Comparison of ENCODE assay signal across 21 cellular contexts in the genomic region with DNA sequence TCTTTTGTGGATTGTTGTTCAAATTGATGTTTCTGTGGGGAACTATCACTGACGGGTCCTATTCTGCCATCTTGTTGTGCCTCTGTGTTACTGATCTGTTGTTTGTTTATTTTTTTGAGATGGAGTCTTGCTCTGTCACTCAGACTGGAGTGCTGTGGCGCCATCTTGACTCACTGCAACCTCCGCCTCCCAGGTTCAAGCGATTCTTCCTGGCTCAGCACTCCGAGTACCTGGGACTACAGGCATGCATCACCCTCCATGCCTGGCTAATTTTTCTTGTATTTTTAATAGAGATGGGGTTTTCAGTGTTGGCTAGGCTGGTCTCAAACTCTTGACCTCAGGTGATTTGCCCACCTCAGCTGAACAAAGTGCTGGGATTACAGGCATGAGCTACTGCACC. TPM values are rescaled to one million over a fixed set of nuclear protein-coding genes. Genes with fewer than 3 reads are reported as not detected.
A peak's percentile ranks its signal among the peaks of the same experiment; 100 is the strongest.
DNase-seq lines count a peak whose midpoint lies in the region; ATAC-seq and TF ChIP-seq lines count a peak whose summit lies in the region.
"Had no signal": no experiment of that assay in that cellular context is flagged by ENCODE, and none has a peak within 500 bp of the region (broad histone marks: within the 10 kb centered on the region; RNA-seq: fewer than 3 reads in every experiment).

No MANE protein-coding gene starts in this region.

- ATAC-seq in Right ventricle myocardium superior (ENCODE audit: poor library complexity) = no peak

- H3K36me3 Mint-ChIP-seq in T-helper 2 cell treated with Interferon-gamma antibody and Interleukin-4, amounts not matched to agents 5 μg/mL and 100 μg/mL, for 36 hours (ENCODE audit: low read depth) = peaks cover 11% of the 10 kb centered on the region
- H3K36me3 Mint-ChIP-seq in neural crest cell (ENCODE audit: low read depth) = peaks cover 16% of the 10 kb centered on the region
- H3K36me3 Mint-ChIP-seq: CD14-positive monocyte had no signal

- H3K27ac Mint-ChIP-seq in T-helper 2 cell treated with Interferon-gamma antibody and Interleukin-4, amounts not matched to agents 5 μg/mL and 100 μg/mL, for 36 hours = peak overlapping the region; percentile 7
- H3K27ac Mint-ChIP-seq in neural crest cell (ENCODE audit: unreplicated experiment) = peak overlapping the region; percentile 8
- H3K27ac Mint-ChIP-seq: CD4-positive, CD25-positive, alpha-beta regulatory T cell had no signal

- no peaks in the 10 kb centered on the region for H3K9me3 Mint-ChIP-seq in T-helper 2 cell treated with Interferon-gamma antibody and Interleukin-4, amounts not matched to agents 5 μg/mL and 100 μg/mL, for 36 hours
- peaks cover 4% of the 10 kb centered on the region for H3K9me3 Mint-ChIP-seq in neural crest cell
- H3K9me3 Mint-ChIP-seq: CD4-positive, alpha-beta memory T cell; CD4-positive, CD25-positive, alpha-beta regulatory T cell; CD8-positive, alpha-beta memory T cell had no signal

- intact Hi-C loops in cardiac septum (cut with DNase I) (loop anchor here (2.0 kb wide), 1 partner anchor 221 kb away; no protein-coding TSS in a partner anchor), Right ventricle myocardium superior (cut with DNase I) (no loop called here)

- no peak overlapping the region for H3K4me3 Mint-ChIP-seq in T-helper 2 cell treated with Interferon-gamma antibody and Interleukin-4, amounts not matched to agents 5 μg/mL and 100 μg/mL, for 36 hours
- H3K4me3 Mint-ChIP-seq in neural crest cell = no peak overlapping the region
- H3K4me3 Mint-ChIP-seq: CD14-positive monocyte; CD4-positive, alpha-beta memory T cell; CD4-positive, CD25-positive, alpha-beta regulatory T cell; CD8-positive, alpha-beta memory T cell had no signal

- no peak for TF ChIP-seq CTCF in neural crest cell (conservative IDR thresholded peaks at IDR 0.05)

- H3K4me1 Mint-ChIP-seq in T-helper 2 cell treated with Interferon-gamma antibody and Interleukin-4, amounts not matched to agents 5 μg/mL and 100 μg/mL, for 36 hours (ENCODE audit: low read depth) = peaks cover 5% of the 10 kb centered on the region
- no peaks in the 10 kb centered on the region for H3K4me1 Mint-ChIP-seq in neural crest cell
- H3K4me1 Mint-ChIP-seq: CD8-positive, alpha-beta memory T cell had no signal

- no peak for DNase-seq in T-helper 2 cell treated with Interferon-gamma antibody and Interleukin-4, amounts not matched to agents 5 μg/mL and 100 μg/mL, for 36 hours (ENCODE audit: low spot score)
- DNase-seq in T-helper 2 cell (no peak), cardiac septum (ENCODE audit: low spot score) (peak; percentile 15), Right ventricle myocardium superior (no peak), neural crest cell (ENCODE audit: low read depth, low spot score) (no peak), A172 (ENCODE audit: low spot score) (no peak)
- DNase-seq: ACHN; BE2C; C1 segment of cervical spinal cord; CD4-positive, alpha-beta memory T cell; CD4-positive, CD25-positive, alpha-beta regulatory T cell; CD8-positive, alpha-beta memory T cell; COR-L47; DMS 273 treated with DMSO at 0.1 percent for 48 hours; DMS153; DMS53; DMS79; DND-41; EL; GDM1 had no signal

- no peaks in the 10 kb centered on the region for H3K27me3 Mint-ChIP-seq in T-helper 2 cell treated with Interferon-gamma antibody and Interleukin-4, amounts not matched to agents 5 μg/mL and 100 μg/mL, for 36 hours (ENCODE audit: low read depth)
- H3K27me3 Mint-ChIP-seq in neural crest cell (ENCODE audit: low read depth) = no peaks in the 10 kb centered on the region
- H3K27me3 Mint-ChIP-seq: CD4-positive, alpha-beta memory T cell; CD8-positive, alpha-beta memory T cell had no signal

RNA-seq across cellular contexts. Expression of a gene that starts 31.6 kb away (rescaled TPM):
- total RNA-seq in cardiac septum (6.5 TPM), Right ventricle myocardium superior (6.3 TPM), neural crest cell (32.7 and 41.0 TPM in 2 replicates)
- 11.3 and 14.5 TPM in 2 replicates for total RNA-seq in A172 (2014; rRNA removed; shearing (Covaris generic))
